In the genomic region with DNA sequence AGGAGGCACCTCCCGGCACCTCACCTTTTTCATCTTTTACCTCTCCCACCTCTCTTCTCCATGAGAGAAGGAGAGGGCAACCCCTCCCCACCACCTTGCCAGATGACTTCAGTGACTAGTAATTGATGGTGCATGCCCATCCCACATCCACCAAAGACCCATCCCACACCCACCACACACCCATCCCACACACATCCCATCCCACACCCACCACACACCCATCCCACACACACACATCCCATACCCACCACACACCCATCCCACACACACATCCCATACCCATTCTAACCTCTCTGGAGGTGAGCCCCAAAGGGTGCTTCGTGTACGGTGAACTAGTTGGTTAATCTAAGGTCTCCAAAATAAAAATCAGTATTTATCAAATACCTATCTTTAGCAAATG, we compare ENCODE assay signal across 1 cellular context.
TF ChIP-seq lines count a peak whose summit lies in the region.

No MANE protein-coding gene starts in this region.

TF ChIP-seq in IMR-90, 13 proteins besides CTCF, POLR2A, EP300 and RAD21:
- no peak for TF ChIP-seq MXI1 (IDR thresholded peaks at IDR 0.05; ENCODE audit: borderline replicate concordance, low read depth, low read length)
- no peak for TF ChIP-seq MAZ (IDR thresholded peaks at IDR 0.05; ENCODE audit: borderline replicate concordance, low read depth, low read length)
- TF ChIP-seq, protein P1, sequence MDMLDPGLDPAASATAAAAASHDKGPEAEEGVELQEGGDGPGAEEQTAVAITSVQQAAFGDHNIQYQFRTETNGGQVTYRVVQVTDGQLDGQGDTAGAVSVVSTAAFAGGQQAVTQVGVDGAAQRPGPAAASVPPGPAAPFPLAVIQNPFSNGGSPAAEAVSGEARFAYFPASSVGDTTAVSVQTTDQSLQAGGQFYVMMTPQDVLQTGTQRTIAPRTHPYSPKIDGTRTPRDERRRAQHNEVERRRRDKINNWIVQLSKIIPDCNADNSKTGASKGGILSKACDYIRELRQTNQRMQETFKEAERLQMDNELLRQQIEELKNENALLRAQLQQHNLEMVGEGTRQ (IDR thresholded peaks at IDR 0.05; ENCODE audit: low read depth, low read length) = no peak
- no peak for TF ChIP-seq CEBPB (IDR thresholded peaks at IDR 0.05; ENCODE audit: low read depth, low read length)
- no peak for TF ChIP-seq RCOR1 (IDR thresholded peaks at IDR 0.05; ENCODE audit: insufficient replicate concordance, low read length)
- TF ChIP-seq SMC3 (IDR thresholded peaks at IDR 0.05; ENCODE audit: low read depth, low read length) = no peak
- no peak for TF ChIP-seq CHD1 (IDR thresholded peaks at IDR 0.05; ENCODE audit: low read depth, low read length)
- TF ChIP-seq, protein P2, sequence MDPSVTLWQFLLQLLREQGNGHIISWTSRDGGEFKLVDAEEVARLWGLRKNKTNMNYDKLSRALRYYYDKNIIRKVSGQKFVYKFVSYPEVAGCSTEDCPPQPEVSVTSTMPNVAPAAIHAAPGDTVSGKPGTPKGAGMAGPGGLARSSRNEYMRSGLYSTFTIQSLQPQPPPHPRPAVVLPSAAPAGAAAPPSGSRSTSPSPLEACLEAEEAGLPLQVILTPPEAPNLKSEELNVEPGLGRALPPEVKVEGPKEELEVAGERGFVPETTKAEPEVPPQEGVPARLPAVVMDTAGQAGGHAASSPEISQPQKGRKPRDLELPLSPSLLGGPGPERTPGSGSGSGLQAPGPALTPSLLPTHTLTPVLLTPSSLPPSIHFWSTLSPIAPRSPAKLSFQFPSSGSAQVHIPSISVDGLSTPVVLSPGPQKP (IDR thresholded peaks at IDR 0.05; ENCODE audit: borderline replicate concordance, low read depth, low read length) = no peak
- no peak for TF ChIP-seq BHLHE40 (IDR thresholded peaks at IDR 0.05; ENCODE audit: low read depth, low read length)
- no peak for TF ChIP-seq MAFK (IDR thresholded peaks at IDR 0.05; ENCODE audit: low read depth, low read length)
- TF ChIP-seq NFE2L2 (IDR thresholded peaks at IDR 0.05; ENCODE audit: low read depth, low read length) = no peak
- TF ChIP-seq RFX5 (IDR thresholded peaks at IDR 0.05; ENCODE audit: low read depth, low read length) = no peak
- no peak for TF ChIP-seq FOS (IDR thresholded peaks at IDR 0.05; ENCODE audit: low read depth, low read length)
